ENCODE assay signal across 12 cellular contexts in genomic region chr7:146635200-146636032, GRCh38.
DNase-seq lines count a peak whose midpoint lies in the region; ATAC-seq and TF ChIP-seq lines count a peak whose summit lies in the region.
"Had no signal": no experiment of that assay in that cellular context is flagged by ENCODE, and none has a peak within 500 bp of the region (broad histone marks: within the 10 kb centered on the region; RNA-seq: fewer than 3 reads in every experiment).

No MANE protein-coding gene starts in this region.

- no peaks in the 10 kb centered on the region for H3K36me3 Mint-ChIP-seq in GM23338 (ENCODE audit: low read depth)
- no peaks in the 10 kb centered on the region for H3K36me3 Mint-ChIP-seq in mesothelial cell of epicardium
- H3K36me3 Mint-ChIP-seq: activated naive CD8-positive, alpha-beta T cell; naive B cell had no signal

- H3K4me3 ChIP-seq in GM23338 = no peak overlapping the region
- H3K4me3 ChIP-seq: K562 had no signal

- DNase-seq in GM23338 (ENCODE audit: low spot score) (peak; percentile 4), NCI-H2029 treated with DMSO at 0.1 percent for 48 hours (lab: John Stamatoyannopoulos, UW) (peak; percentile 98), NCI-H748 (lab: John Stamatoyannopoulos, UW; ENCODE audit: unreplicated experiment) (peak; percentile 99), mesothelial cell of epicardium (ENCODE audit: low spot score in 2 of 2, unreplicated experiment in 2 of 2) (no peak), NAMALWA (ENCODE audit: low spot score) (no peak), GM13976 (ENCODE audit: low spot score) (no peak)
- DNase-seq: naive B cell had no signal

- H3K79me2 ChIP-seq in GM23338 (replicated peaks; ENCODE audit: insufficient read depth) = no peaks in the 10 kb centered on the region

- H3K9me3 Mint-ChIP-seq in GM23338 (peaks cover 4% of the 10 kb centered on the region; the same call in 2 of the 3 replicates), mesothelial cell of epicardium (peaks cover 4% of the 10 kb centered on the region)

- H3K27ac ChIP-seq in GM23338 (ENCODE audit: low read depth) = no peak overlapping the region

- H3K36me3 ChIP-seq in GM23338 (ENCODE audit: insufficient read depth) = no peaks in the 10 kb centered on the region

- H3K27me3 Mint-ChIP-seq in GM23338 (ENCODE audit: insufficient read depth, low read depth, poor library complexity) = no peaks in the 10 kb centered on the region
- H3K27me3 Mint-ChIP-seq in mesothelial cell of epicardium (ENCODE audit: low read depth) = no peaks in the 10 kb centered on the region
- H3K27me3 Mint-ChIP-seq: activated naive CD8-positive, alpha-beta T cell; naive B cell had no signal

- H2AFZ ChIP-seq in GM23338 = no peak overlapping the region

- H3K27ac Mint-ChIP-seq in GM23338 (no peak overlapping the region; the same call in 1 of the 2 replicates), mesothelial cell of epicardium (peak overlapping the region; percentile 79)
- H3K27ac Mint-ChIP-seq: activated naive CD8-positive, alpha-beta T cell; naive B cell had no signal

- no peaks in the 10 kb centered on the region for H3K4me1 ChIP-seq in GM23338 (ENCODE audit: insufficient read depth)

- no peaks in the 10 kb centered on the region for H3K9me2 ChIP-seq in GM23338 (ENCODE audit: insufficient read depth)

- in situ Hi-C loops in GM13976 (cut with MboI; ENCODE audit: low sequenced_read_pairs, unreplicated experiment) = no loop called here

- H3K4me3 Mint-ChIP-seq in GM23338 (no peak overlapping the region), mesothelial cell of epicardium (peak overlapping the region; percentile 24)
- H3K4me3 Mint-ChIP-seq: activated naive CD8-positive, alpha-beta T cell; naive B cell had no signal

- no peak for TF ChIP-seq CTCF in GM23338 (conservative IDR thresholded peaks at IDR 0.05; ENCODE audit: low read depth in 2 of 2)
- no peak for TF ChIP-seq CTCF in mesothelial cell of epicardium (IDR thresholded peaks at IDR 0.05; ENCODE audit: unreplicated experiment)
- no peak for TF ChIP-seq CTCF in GM13976 (IDR thresholded peaks at IDR 0.05; ENCODE audit: borderline replicate concordance, control extremely low read depth, extremely low read depth, insufficient read depth, missing control alignments)

- ATAC-seq in GM23338 (peak; percentile 66), HG02938 (IDR thresholded peaks at IDR 0.05; ENCODE audit: unreplicated experiment) (no peak), HG03045 (IDR thresholded peaks at IDR 0.05; ENCODE audit: unreplicated experiment) (no peak)
- ATAC-seq: K562, left lobe of liver had no signal

- no peaks in the 10 kb centered on the region for H4K20me1 ChIP-seq in GM23338 (replicated peaks; ENCODE audit: insufficient read depth)

- no peak overlapping the region for H3K4me2 ChIP-seq in GM23338

- H3K4me1 Mint-ChIP-seq in GM23338 (peaks cover 8% of the 10 kb centered on the region), mesothelial cell of epicardium (peaks cover 28% of the 10 kb centered on the region)
- H3K4me1 Mint-ChIP-seq: naive B cell had no signal

- no peaks in the 10 kb centered on the region for H3K27me3 ChIP-seq in GM23338 (ENCODE audit: insufficient read depth)

- H3F3A ChIP-seq in GM23338 (replicated peaks; ENCODE audit: low read depth) = no peaks in the 10 kb centered on the region

TF ChIP-seq in GM23338, 12 proteins besides CTCF, POLR2A, EP300 and RAD21:
- no peak for TF ChIP-seq CREB1 (CRISPR knock-in tag; IDR thresholded peaks at IDR 0.05; ENCODE audit: low read depth)
- TF ChIP-seq JUNB (IDR thresholded peaks at IDR 0.05; ENCODE audit: unreplicated experiment) = no peak
- TF ChIP-seq ETS1 (IDR thresholded peaks at IDR 0.05) = no peak
- no peak for TF ChIP-seq ZNF331 (CRISPR knock-in tag; IDR thresholded peaks at IDR 0.05; ENCODE audit: low read depth)
- no peak for TF ChIP-seq EZH2phosphoT487 (IDR thresholded peaks at IDR 0.05; ENCODE audit: unreplicated experiment)
- TF ChIP-seq NANOG (IDR thresholded peaks at IDR 0.05; ENCODE audit: borderline replicate concordance) = no peak
- no peak for TF ChIP-seq POLR2AphosphoS5 (IDR thresholded peaks at IDR 0.05; ENCODE audit: low read depth)
- no peak for TF ChIP-seq EZH2 (IDR thresholded peaks at IDR 0.05; ENCODE audit: low read depth, unreplicated experiment)
- no peak for TF ChIP-seq ZNF114 (CRISPR knock-in tag; IDR thresholded peaks at IDR 0.05)

Comparison
In these comparisons a context has a peak if more than half of its experiments do, and no peak if none do; other contexts are left out.
1. DNase-seq: peak in GM23338 (single experiment), NCI-H2029 treated with DMSO at 0.1 percent for 48 hours (single experiment) and NCI-H748 (single experiment); none in mesothelial cell of epicardium (0 of 2), NAMALWA (single experiment) and GM13976 (single experiment).